Comparison of ENCODE assay signal across 23 cellular contexts in the genomic region with DNA sequence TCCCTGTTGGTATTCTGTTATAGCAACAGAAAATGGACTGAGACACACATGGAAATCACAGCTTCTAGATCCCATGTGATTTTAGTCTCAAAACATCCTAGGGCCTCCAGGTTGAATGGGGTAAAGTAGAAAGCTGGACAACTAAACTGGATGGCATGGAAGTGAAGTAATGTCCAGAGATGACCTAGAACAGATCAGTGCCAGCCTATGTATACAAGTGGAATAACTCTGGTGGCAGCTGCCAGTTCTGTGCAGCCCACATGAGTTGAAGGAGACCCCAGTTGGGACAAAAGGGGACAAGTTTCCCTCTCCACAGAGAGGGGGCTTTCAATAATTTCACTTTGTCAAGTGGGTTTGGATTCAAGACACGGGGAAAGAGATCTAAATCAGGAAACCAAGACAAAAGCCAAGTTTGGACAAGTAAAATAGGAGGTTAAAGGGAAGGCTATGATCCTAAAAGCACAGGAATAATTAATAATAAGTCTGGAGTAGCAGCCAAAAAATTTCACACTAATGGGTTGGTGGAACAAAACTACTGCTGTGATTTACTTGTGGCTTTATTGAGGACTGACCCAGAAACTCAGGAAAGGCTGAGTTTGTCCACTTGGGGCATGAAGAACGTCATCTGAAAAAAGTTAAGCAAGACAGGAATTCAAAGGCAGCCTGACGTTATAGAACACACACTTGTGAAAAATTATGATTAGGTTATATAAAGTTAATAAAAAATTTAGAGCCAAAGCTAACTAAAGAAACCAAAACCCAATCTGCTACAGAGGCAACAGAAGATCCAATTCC. TPM values are rescaled to one million over a fixed set of nuclear protein-coding genes. Genes with fewer than 3 reads are reported as not detected.
DNase-seq lines count a peak whose midpoint lies in the region; ATAC-seq and TF ChIP-seq lines count a peak whose summit lies in the region.
"Had no signal": no experiment of that assay in that cellular context is flagged by ENCODE, and none has a peak within 500 bp of the region (broad histone marks: within the 10 kb centered on the region; RNA-seq: fewer than 3 reads in every experiment).

No MANE protein-coding gene starts in this region.

- H3K9me3 Mint-ChIP-seq in activated T-helper 1 cell treated with anti-CD3 and anti-CD28 coated beads, Interleukin-12 subunit alpha, Interleukin-12 subunit beta, Interleukin-2, Interleukin-4 antibody, amounts not matched to agents 30 ng/mL and 10 ng/mL and 1 ng/mL, durations not matched to agents 14 hours and 24 hours and 36 hours: no peaks in the 10 kb centered on the region
- H3K9me3 Mint-ChIP-seq: CD4-positive, alpha-beta T cell; CD8-positive, alpha-beta memory T cell; GM23338; H9 had no signal

- intact Hi-C loops in Right ventricle myocardium superior (cut with DNase I) (no loop called here), left lung (cut with DNase I) (no loop called here)
- intact Hi-C loops in activated T-helper 1 cell treated with anti-CD3 and anti-CD28 coated beads, Interleukin-12 subunit alpha, Interleukin-12 subunit beta, Interleukin-2, Interleukin-4 antibody, amounts not matched to agents 30 ng/mL and 10 ng/mL and 1 ng/mL, durations not matched to agents 14 hours and 24 hours and 36 hours (cut with micrococcal nuclease): no loop called here

- H3K9me3 ChIP-seq in right atrium auricular region (no peaks in the 10 kb centered on the region), left lung (no peaks in the 10 kb centered on the region)
- H3K9me3 ChIP-seq: BE2C; BLaER1 treated with 17β-estradiol and CSF1 and Interleukin-3, amounts not matched to agents 10 nM and 100 nM had no signal

- H3K36me3 ChIP-seq in right atrium auricular region (no peaks in the 10 kb centered on the region), left lung (no peaks in the 10 kb centered on the region)
- H3K36me3 ChIP-seq: BLaER1 treated with 17β-estradiol and CSF1 and Interleukin-3, amounts not matched to agents 10 nM and 100 nM had no signal

- DNase-seq in Right ventricle myocardium superior (no peak), right atrium auricular region (ENCODE audit: low spot score) (no peak), AG10803 (ENCODE audit: low read depth) (peak; percentile 4), fibroblast of mammary gland (ENCODE audit: low read depth) (peak; percentile 12), left lung (no peak), Kasumi-1 (lab: John Stamatoyannopoulos, UW) (no peak), NCI-H526 (lab: John Stamatoyannopoulos, UW) (no peak)
- DNase-seq in activated T-helper 1 cell treated with anti-CD3 and anti-CD28 coated beads, Interleukin-12 subunit alpha, Interleukin-12 subunit beta, Interleukin-2, Interleukin-4 antibody, amounts not matched to agents 30 ng/mL and 10 ng/mL and 1 ng/mL, durations not matched to agents 14 hours and 24 hours and 36 hours (ENCODE audit: low spot score): no peak
- DNase-seq: AML-193; BE2C; CD4-positive, alpha-beta T cell; CD8-positive, alpha-beta memory T cell; DMS 273 treated with DMSO at 0.1 percent for 48 hours; DMS79; EL; GDM1; H9; HFFc6 had no signal

- no peak overlapping the region for H3K27ac Mint-ChIP-seq in activated T-helper 1 cell treated with anti-CD3 and anti-CD28 coated beads, Interleukin-12 subunit alpha, Interleukin-12 subunit beta, Interleukin-2, Interleukin-4 antibody, amounts not matched to agents 30 ng/mL and 10 ng/mL and 1 ng/mL, durations not matched to agents 14 hours and 24 hours and 36 hours
- H3K27ac Mint-ChIP-seq: CD4-positive, alpha-beta T cell; CD8-positive, alpha-beta memory T cell; GM23338; H9; HFFc6 had no signal

- H3K4me3 ChIP-seq in right atrium auricular region (no peak overlapping the region), AG10803 (ENCODE audit: low read length) (no peak overlapping the region), fibroblast of mammary gland (ENCODE audit: control insufficient read depth, low read depth, low read length) (no peak overlapping the region), left lung (no peak overlapping the region)
- H3K4me3 ChIP-seq: BLaER1 treated with 17β-estradiol and CSF1 and Interleukin-3, amounts not matched to agents 10 nM and 100 nM; GM12878; GM23338 had no signal

- TF ChIP-seq CTCF in right atrium auricular region (IDR thresholded peaks at IDR 0.05): no peak
- TF ChIP-seq CTCF in AG10803 (conservative IDR thresholded peaks at IDR 0.05; ENCODE audit: low read length): no peak
- TF ChIP-seq CTCF in fibroblast of mammary gland (conservative IDR thresholded peaks at IDR 0.05; ENCODE audit: control insufficient read depth, insufficient read depth, low read depth, low read length): no peak
- TF ChIP-seq CTCF in left lung (IDR thresholded peaks at IDR 0.05): no peak

- peak; percentile 49 for ATAC-seq in Right ventricle myocardium superior (ENCODE audit: poor library complexity)
- ATAC-seq in left lung: peak; percentile 19
- ATAC-seq: GM12878, GM23338 had no signal

- H3K4me1 ChIP-seq in right atrium auricular region (peaks cover 0 to 11% of the 10 kb centered on the region in 2 donors), left lung (no peaks in the 10 kb centered on the region)
- H3K4me1 ChIP-seq: BLaER1 treated with 17β-estradiol and CSF1 and Interleukin-3, amounts not matched to agents 10 nM and 100 nM had no signal

- H3K4me1 Mint-ChIP-seq in activated T-helper 1 cell treated with anti-CD3 and anti-CD28 coated beads, Interleukin-12 subunit alpha, Interleukin-12 subunit beta, Interleukin-2, Interleukin-4 antibody, amounts not matched to agents 30 ng/mL and 10 ng/mL and 1 ng/mL, durations not matched to agents 14 hours and 24 hours and 36 hours (ENCODE audit: low read depth): no peaks in the 10 kb centered on the region
- H3K4me1 Mint-ChIP-seq: CD14-positive monocyte, GM23338 had no signal

- H3K27me3 ChIP-seq in right atrium auricular region (no peaks in the 10 kb centered on the region), left lung (no peaks in the 10 kb centered on the region)
- H3K27me3 ChIP-seq: BE2C; BLaER1 treated with 17β-estradiol and CSF1 and Interleukin-3, amounts not matched to agents 10 nM and 100 nM had no signal

- H3K27ac ChIP-seq in right atrium auricular region: no peak overlapping the region
- H3K27ac ChIP-seq in left lung: no peak overlapping the region
- H3K27ac ChIP-seq: 22Rv1; BLaER1 treated with 17β-estradiol and CSF1 and Interleukin-3, amounts not matched to agents 10 nM and 100 nM had no signal

- H3K27me3 Mint-ChIP-seq in activated T-helper 1 cell treated with anti-CD3 and anti-CD28 coated beads, Interleukin-12 subunit alpha, Interleukin-12 subunit beta, Interleukin-2, Interleukin-4 antibody, amounts not matched to agents 30 ng/mL and 10 ng/mL and 1 ng/mL, durations not matched to agents 14 hours and 24 hours and 36 hours (ENCODE audit: insufficient read depth): no peaks in the 10 kb centered on the region
- H3K27me3 Mint-ChIP-seq: CD4-positive, alpha-beta T cell had no signal

- H3K36me3 Mint-ChIP-seq in activated T-helper 1 cell treated with anti-CD3 and anti-CD28 coated beads, Interleukin-12 subunit alpha, Interleukin-12 subunit beta, Interleukin-2, Interleukin-4 antibody, amounts not matched to agents 30 ng/mL and 10 ng/mL and 1 ng/mL, durations not matched to agents 14 hours and 24 hours and 36 hours (ENCODE audit: low read depth): no peaks in the 10 kb centered on the region
- H3K36me3 Mint-ChIP-seq: CD14-positive monocyte had no signal

- no peak overlapping the region for H3K4me3 Mint-ChIP-seq in activated T-helper 1 cell treated with anti-CD3 and anti-CD28 coated beads, Interleukin-12 subunit alpha, Interleukin-12 subunit beta, Interleukin-2, Interleukin-4 antibody, amounts not matched to agents 30 ng/mL and 10 ng/mL and 1 ng/mL, durations not matched to agents 14 hours and 24 hours and 36 hours
- H3K4me3 Mint-ChIP-seq: CD14-positive monocyte; CD4-positive, alpha-beta T cell; GM23338; H9; HFFc6 had no signal

RNA-seq across cellular contexts. Expression of gene KIF21A, which starts 11.7 kb away (rescaled TPM):
- total RNA-seq in Right ventricle myocardium superior (52.6 TPM), right atrium auricular region (10 to 100 TPM; 50.4 to 51.9 TPM), left lung (10 to 100 TPM; 16.1 to 16.9 TPM)
- total RNA-seq in activated T-helper 1 cell treated with anti-CD3 and anti-CD28 coated beads, Interleukin-12 subunit alpha, Interleukin-12 subunit beta, Interleukin-2, Interleukin-4 antibody, amounts not matched to agents 30 ng/mL and 10 ng/mL and 1 ng/mL, durations not matched to agents 14 hours and 24 hours and 36 hours: 23.3 and 25.2 TPM in 2 replicates

Comparison
In these comparisons a context has a peak if more than half of its experiments do, and no peak if none do; other contexts are left out.
1. DNase-seq: peak in AG10803 (single experiment) and fibroblast of mammary gland (single experiment); none in Right ventricle myocardium superior (single experiment), right atrium auricular region (single experiment), left lung (0 of 2), Kasumi-1 (0 of 2), NCI-H526 (0 of 2) and activated T-helper 1 cell treated with anti-CD3 and anti-CD28 coated beads, Interleukin-12 subunit alpha, Interleukin-12 subunit beta, Interleukin-2, Interleukin-4 antibody, amounts not matched to agents 30 ng/mL and 10 ng/mL and 1 ng/mL, durations not matched to agents 14 hours and 24 hours and 36 hours (single experiment).